Comparison of ENCODE assay signal across 1 cellular context in the genomic region with DNA sequence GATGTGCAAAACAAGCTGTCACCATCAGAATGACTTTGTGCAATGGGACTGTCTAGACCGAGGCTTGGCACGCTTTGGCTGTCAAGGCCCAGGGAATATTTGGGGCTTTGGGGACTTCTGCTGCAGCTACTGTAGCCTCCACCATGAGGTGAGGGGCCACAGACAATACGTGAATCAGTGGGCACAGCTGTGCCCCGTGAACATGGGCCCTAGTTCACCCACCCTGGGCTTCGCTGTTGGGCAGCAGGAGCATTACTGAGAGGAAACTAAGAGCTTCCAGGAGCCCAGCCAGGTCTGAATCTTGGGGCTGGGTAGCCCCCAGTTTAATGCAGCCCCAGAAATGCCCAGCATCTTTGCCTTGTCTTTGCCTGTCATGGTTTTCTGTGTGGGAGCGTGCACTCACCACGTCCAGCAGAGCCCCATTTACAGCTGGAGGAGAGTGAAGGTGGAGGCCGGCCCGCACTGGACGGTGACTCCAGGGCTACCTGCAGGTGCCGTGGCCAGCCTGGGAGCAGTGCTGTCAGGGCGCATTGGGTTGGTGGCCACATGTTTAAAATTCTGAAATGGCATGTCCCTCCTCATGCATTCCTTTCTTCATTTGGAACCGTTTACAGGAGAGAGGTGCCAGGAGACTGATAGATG.
TF ChIP-seq lines count a peak whose summit lies in the region.

No MANE protein-coding gene starts in this region.

TF ChIP-seq in SK-N-SH treated with all-trans-retinoic acid at 6 μM for 48 hours, 23 proteins besides CTCF, POLR2A, EP300 and RAD21 (continued from another document):
- TF ChIP-seq ISL1 (CRISPR knock-in tag; IDR thresholded peaks at IDR 0.05) (no peak), RARB (CRISPR knock-in tag; IDR thresholded peaks at IDR 0.05) (no peak), PPARA (CRISPR knock-in tag; IDR thresholded peaks at IDR 0.05; ENCODE audit: borderline replicate concordance) (no peak), POU6F1 (CRISPR knock-in tag; IDR thresholded peaks at IDR 0.05; ENCODE audit: borderline replicate concordance, low read depth) (no peak), TCF4 (CRISPR knock-in tag; IDR thresholded peaks at IDR 0.05; ENCODE audit: borderline replicate concordance) (no peak), ZC3H10 (CRISPR knock-in tag; IDR thresholded peaks at IDR 0.05) (no peak), BACH2 (CRISPR knock-in tag; IDR thresholded peaks at IDR 0.05; ENCODE audit: borderline replicate concordance) (no peak)
